Comparison of ENCODE assay signal across 8 cellular contexts in the genomic region with DNA sequence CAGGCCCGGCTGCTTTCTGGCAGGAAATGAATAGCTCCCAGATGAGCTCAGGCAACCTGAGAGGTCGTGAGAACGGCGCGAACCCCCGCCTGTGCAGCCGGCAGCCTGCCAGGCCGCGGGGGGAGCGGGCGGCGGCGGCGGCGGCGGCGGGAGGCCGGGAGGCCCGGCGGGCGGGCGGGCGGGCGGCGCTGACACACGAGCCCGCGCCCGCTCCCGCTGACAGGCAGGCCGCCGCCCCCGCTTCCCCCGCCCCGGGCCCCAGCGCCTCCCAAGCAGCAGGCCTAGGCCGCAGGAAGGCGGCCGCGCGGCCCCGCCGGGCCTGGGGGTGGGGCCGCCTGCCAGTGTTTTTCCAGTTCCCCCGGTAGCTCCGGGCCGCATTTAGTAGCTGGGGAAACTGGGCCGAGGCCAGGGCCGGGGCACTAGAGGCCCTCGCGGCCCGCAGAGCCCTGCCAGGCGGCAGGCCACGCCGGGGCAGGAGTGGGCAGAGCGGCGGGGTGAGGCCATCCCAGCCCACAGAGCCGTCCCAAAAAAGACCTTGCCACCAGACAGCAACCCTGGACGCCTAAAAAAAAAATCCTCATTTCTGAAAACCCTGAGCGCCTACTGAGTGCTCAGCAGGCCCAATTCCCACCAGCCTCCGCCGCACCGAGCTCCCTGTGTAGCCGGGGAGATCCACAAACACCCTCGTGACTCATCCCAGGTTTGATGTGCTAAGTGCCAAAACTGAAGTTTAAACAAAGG. TPM values are rescaled to one million over a fixed set of nuclear protein-coding genes. Genes with fewer than 3 reads are reported as not detected.
A peak's percentile ranks its signal among the peaks of the same experiment; 100 is the strongest.
DNase-seq lines count a peak whose midpoint lies in the region; ATAC-seq and TF ChIP-seq lines count a peak whose summit lies in the region.

No MANE protein-coding gene starts in this region.

- H3K4me3 Mint-ChIP-seq in naive thymus-derived CD8-positive, alpha-beta T cell = peak overlapping the region; percentile 63 to 87 (median 81)

- TF ChIP-seq EP300 in stomach (IDR thresholded peaks at IDR 0.05) = no peak

- POLR2A ChIA-PET in naive thymus-derived CD8-positive, alpha-beta T cell (lab: Charles Lee) = interaction anchor here (0.7 kb wide), 1 partner anchor 256 kb away, joined by 4 read pairs; no protein-coding TSS in a partner anchor

- TF ChIP-seq POLR2A in stomach (IDR thresholded peaks at IDR 0.05) = no peak

- H4K20me1 ChIP-seq in OCI-LY1 (ENCODE audit: insufficient read depth, low read length) = no peaks in the 10 kb centered on the region

- peak overlapping the region; percentile 59; the same call in 1 of the 2 replicates for H3K4me2 ChIP-seq in OCI-LY1 (ENCODE audit: low read length)

- H3K27ac ChIP-seq in HL-60 (replicated peaks) = peak overlapping the region; percentile 74
- H3K27ac ChIP-seq in OCI-LY1 (ENCODE audit: low read depth, low read length, poor library complexity, severe bottlenecking) = no peak overlapping the region
- H3K27ac ChIP-seq in stomach = peak overlapping the region; percentile 98 to 99 (median 99)

- no peaks in the 10 kb centered on the region for H3K9me2 ChIP-seq in OCI-LY1 (ENCODE audit: low read depth, low read length)

- H3K27me3 ChIP-seq in BE2C = no peaks in the 10 kb centered on the region
- H3K27me3 ChIP-seq in HL-60 (ENCODE audit: insufficient read depth, poor library complexity, severe bottlenecking) = peaks cover 11% of the 10 kb centered on the region
- no peaks in the 10 kb centered on the region; the same call in 1 of the 2 replicates for H3K27me3 ChIP-seq in OCI-LY1 (ENCODE audit: insufficient read depth, low read length)
- H3K27me3 ChIP-seq in stomach = peaks cover 0 to 18% (median 0%) of the 10 kb centered on the region in 3 donors

- peaks cover 5 to 51% (median 31%) of the 10 kb centered on the region in 5 donors for H3K27me3 Mint-ChIP-seq in naive thymus-derived CD8-positive, alpha-beta T cell

- peaks cover 16% of the 10 kb centered on the region for H3K4me1 ChIP-seq in BE2C
- H3K4me1 ChIP-seq in OCI-LY1 (ENCODE audit: insufficient read depth, low read length, severe bottlenecking) = peaks cover 24% of the 10 kb centered on the region
- peaks cover 27 to 66% (median 52%) of the 10 kb centered on the region in 4 donors for H3K4me1 ChIP-seq in stomach

- H3K36me3 Mint-ChIP-seq in naive thymus-derived CD8-positive, alpha-beta T cell = no peaks in the 10 kb centered on the region

- H2AFZ ChIP-seq in OCI-LY1 (ENCODE audit: low read length) = no peak overlapping the region

- ATAC-seq in GM19351 (IDR thresholded peaks at IDR 0.05; ENCODE audit: unreplicated experiment) = peak; percentile 52
- ATAC-seq in naive thymus-derived CD8-positive, alpha-beta T cell = peak; percentile 49 to 53

- DNase-seq in BE2C = peak; percentile 94
- DNase-seq in HL-60 (ENCODE audit: low read depth in 1 of 2, low spot score in 1 of 2) = peak; percentile 32 to 77
- peak; percentile 33 for DNase-seq in activated effector memory CD4-positive, alpha-beta T cell treated with Interleukin-2 at 50 U/mL for 16 hours
- peak; percentile 90 for DNase-seq in fibroblast of mammary gland (ENCODE audit: low read depth)
- peak; percentile 17 to 76 (median 48) for DNase-seq in naive thymus-derived CD8-positive, alpha-beta T cell
- DNase-seq in stomach = peak; percentile 95

- intact Hi-C loops in stomach (cut with DNase I; ENCODE audit: low total_unique reads) = no loop called here

- TF ChIP-seq CTCF in BE2C (IDR thresholded peaks at IDR 0.05; ENCODE audit: low read depth, low read length) = no peak; the same call in none of the 2 replicates
- TF ChIP-seq CTCF in HL-60 (IDR thresholded peaks at IDR 0.05; ENCODE audit: insufficient read depth, low read length) = no peak
- TF ChIP-seq CTCF in OCI-LY1 (IDR thresholded peaks at IDR 0.05; ENCODE audit: low read length) = no peak
- no peak for TF ChIP-seq CTCF in fibroblast of mammary gland (conservative IDR thresholded peaks at IDR 0.05; ENCODE audit: control insufficient read depth, insufficient read depth, low read depth, low read length)
- TF ChIP-seq CTCF in stomach (IDR thresholded peaks at IDR 0.05) = no peak

- 1 to 5% (median 3%) methylated on average over 20 to 51 of the region's 65 CpGs for WGBS in stomach, 5 donors

- peaks cover 12 to 40% (median 18%) of the 10 kb centered on the region in 4 donors for H3K4me1 Mint-ChIP-seq in naive thymus-derived CD8-positive, alpha-beta T cell

- no peaks in the 10 kb centered on the region for H3K79me2 ChIP-seq in OCI-LY1 (ENCODE audit: insufficient read depth, low read length)

- H3K9ac ChIP-seq in OCI-LY1 (ENCODE audit: low read length) = peak overlapping the region; percentile 46; the same call in 1 of the 2 replicates

- no peaks in the 10 kb centered on the region for H3K9me3 Mint-ChIP-seq in naive thymus-derived CD8-positive, alpha-beta T cell

- no peaks in the 10 kb centered on the region for H3F3A ChIP-seq in OCI-LY1 (ENCODE audit: insufficient read depth, low read length)

- H3K36me3 ChIP-seq in BE2C (no peaks in the 10 kb centered on the region), OCI-LY1 (ENCODE audit: insufficient read depth, low read length) (no peaks in the 10 kb centered on the region), stomach (no peaks in the 10 kb centered on the region)

- H3K9me3 ChIP-seq in BE2C (no peaks in the 10 kb centered on the region), OCI-LY1 (ENCODE audit: low read length) (no peaks in the 10 kb centered on the region), stomach (no peaks in the 10 kb centered on the region)

- H3K4me3 ChIP-seq in BE2C (ENCODE audit: low read depth, low read length) (peak overlapping the region; percentile 33), HL-60 (replicated peaks; ENCODE audit: insufficient read depth, low read length) (peak overlapping the region; percentile 36), OCI-LY1 (ENCODE audit: low read depth, low read length, poor library complexity, severe bottlenecking) (peak overlapping the region; percentile 47), fibroblast of mammary gland (ENCODE audit: control insufficient read depth, low read depth, low read length) (peak overlapping the region; percentile 15), stomach (peak overlapping the region; percentile 36 to 50 (median 45))

- peak overlapping the region in 2 of 10 donors; percentile 66 to 77 for H3K27ac Mint-ChIP-seq in naive thymus-derived CD8-positive, alpha-beta T cell

RNA-seq across cellular contexts. Expression of gene HES1, which starts 5.6 kb away (rescaled TPM):
- polyA plus RNA-seq in BE2C (2012; ENCODE audit: insufficient read depth, insufficient read length, low read depth) = 15.3 TPM
- total RNA-seq in naive thymus-derived CD8-positive, alpha-beta T cell = not detected
- not detected for polyA plus RNA-seq in naive thymus-derived CD8-positive, alpha-beta T cell
- total RNA-seq in stomach = 100 to 1,000 TPM in 1 of 5 donors, 10 to 100 TPM in 3, 1 to 10 TPM in 1; 4.7 to 101 (median 43.1) TPM
- 10 to 100 TPM; 20.5 to 54.5 (median 41.3) TPM for polyA plus RNA-seq in stomach

Comparison
In these comparisons a context has a peak if more than half of its experiments do, and no peak if none do; other contexts are left out.
1. DNase-seq: peak in every context shown above with its lines; median percentile 95 in stomach; 94 in BE2C; 90 in fibroblast of mammary gland; 54 in HL-60; 48 in naive thymus-derived CD8-positive, alpha-beta T cell; 33 in activated effector memory CD4-positive, alpha-beta T cell treated with Interleukin-2 at 50 U/mL for 16 hours.
2. RNA of gene HES1, which starts 5.6 kb away (total RNA-seq): 4.7 to 101 TPM in stomach; not detected in naive thymus-derived CD8-positive, alpha-beta T cell; every median in the first group is over 4 times any median in the second.
3. Peak in every context shown above with its lines, with median percentiles within 50 percentile points of each other: H3K4me3 ChIP-seq.